In the genomic region with DNA sequence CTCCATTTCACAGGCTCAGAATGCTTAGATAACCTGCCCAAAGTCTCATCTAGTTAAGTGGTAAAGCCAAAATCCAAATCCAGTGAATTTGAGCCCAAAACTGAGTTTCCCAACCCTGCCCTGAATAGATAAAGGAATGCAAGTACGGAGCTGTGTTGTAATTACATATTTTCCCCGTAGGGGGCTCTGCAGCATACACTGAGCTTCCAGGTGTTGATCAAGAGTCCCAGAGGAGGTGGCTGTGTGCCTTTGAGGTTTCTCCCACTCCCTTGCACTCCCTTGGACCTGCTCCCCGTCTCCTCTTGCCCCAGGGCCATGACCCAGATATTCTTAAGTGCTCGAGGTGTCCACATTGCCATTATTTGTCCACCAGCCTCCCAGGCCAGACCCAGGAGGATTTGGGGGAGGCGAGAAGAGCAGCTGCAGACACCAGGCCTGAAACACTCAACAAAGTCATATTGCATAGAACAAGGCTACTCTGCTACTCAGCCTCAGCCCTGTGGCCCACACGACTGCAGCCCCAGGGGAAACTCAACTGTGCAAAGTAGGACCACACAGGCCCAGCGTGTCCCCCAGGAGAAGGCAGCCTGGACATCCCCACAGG, we compare ENCODE assay signal across 9 cellular contexts. TPM values are rescaled to one million over a fixed set of nuclear protein-coding genes. Genes with fewer than 3 reads are reported as not detected.
A peak's percentile ranks its signal among the peaks of the same experiment; 100 is the strongest.
DNase-seq lines count a peak whose midpoint lies in the region; ATAC-seq and TF ChIP-seq lines count a peak whose summit lies in the region.
"Had no signal": no experiment of that assay in that cellular context is flagged by ENCODE, and none has a peak within 500 bp of the region (broad histone marks: within the 10 kb centered on the region; RNA-seq: fewer than 3 reads in every experiment).

No MANE protein-coding gene starts in this region.

- peak in 3 of 4 experiments; percentile 31 to 52 (median 43) for TF ChIP-seq CTCF in prostate gland (IDR thresholded peaks at IDR 0.05)

- no peaks in the 10 kb centered on the region for H3K27me3 ChIP-seq in prostate gland (replicated peaks; ENCODE audit: insufficient read depth)
- H3K27me3 ChIP-seq: SJSA1 had no signal

- H3K27me3 Mint-ChIP-seq in IgD-negative memory B cell = no peaks in the 10 kb centered on the region
- no peaks in the 10 kb centered on the region for H3K27me3 Mint-ChIP-seq in effector memory CD8-positive, alpha-beta T cell

- no peaks in the 10 kb centered on the region for H3K36me3 ChIP-seq in prostate gland
- H3K36me3 ChIP-seq: SJSA1 had no signal

- H3K4me1 ChIP-seq in prostate gland (replicated peaks) = peaks cover 2% of the 10 kb centered on the region
- H3K4me1 ChIP-seq: SJSA1 had no signal

- ATAC-seq in effector memory CD8-positive, alpha-beta T cell (replicated peaks) = peak; percentile 72
- ATAC-seq in GM18873 (IDR thresholded peaks at IDR 0.05; ENCODE audit: low FRiP score, unreplicated experiment) = no peak

- no peaks in the 10 kb centered on the region for H3K36me3 Mint-ChIP-seq in IgD-negative memory B cell
- peaks cover 3% of the 10 kb centered on the region for H3K36me3 Mint-ChIP-seq in effector memory CD8-positive, alpha-beta T cell (ENCODE audit: insufficient read depth)

- H3K9me3 Mint-ChIP-seq in IgD-negative memory B cell = no peaks in the 10 kb centered on the region
- H3K9me3 Mint-ChIP-seq in effector memory CD8-positive, alpha-beta T cell = no peaks in the 10 kb centered on the region

- peaks cover 46 to 50% (median 47%) of the 10 kb centered on the region in 3 donors for H3K4me1 Mint-ChIP-seq in IgD-negative memory B cell
- H3K4me1 Mint-ChIP-seq in effector memory CD8-positive, alpha-beta T cell (ENCODE audit: low read depth in 2 of 2) = peaks cover 22 to 24% of the 10 kb centered on the region in 2 donors

- no peaks in the 10 kb centered on the region for H3K9me3 ChIP-seq in prostate gland
- H3K9me3 ChIP-seq: SJSA1 had no signal

- H3K4me3 Mint-ChIP-seq in IgD-negative memory B cell = peak overlapping the region in 1 of 4 donors; percentile 10
- no peak overlapping the region for H3K4me3 Mint-ChIP-seq in effector memory CD8-positive, alpha-beta T cell

- no peak for TF ChIP-seq POLR2A in prostate gland (IDR thresholded peaks at IDR 0.05)

- no peak overlapping the region for H3K27ac ChIP-seq in prostate gland
- H3K27ac ChIP-seq: SJSA1 had no signal

- peak overlapping the region; percentile 36 to 77 (median 55) for H3K27ac Mint-ChIP-seq in IgD-negative memory B cell
- no peak overlapping the region for H3K27ac Mint-ChIP-seq in effector memory CD8-positive, alpha-beta T cell

- H3K4me3 ChIP-seq in prostate gland = no peak overlapping the region
- H3K4me3 ChIP-seq: SJSA1 had no signal

- intact Hi-C loops in prostate gland (cut with DNase I) = no loop called here

- peak; percentile 15 for DNase-seq in EH (ENCODE audit: low read depth)
- peak; percentile 36 for DNase-seq in T follicular helper cell (ENCODE audit: low read depth)
- DNase-seq in effector memory CD8-positive, alpha-beta T cell = peak; percentile 51 to 58 (median 52)
- DNase-seq in prostate gland (ENCODE audit: low spot score) = peak; percentile 27
- no peak for DNase-seq in cortex of kidney (lab: John Stamatoyannopoulos, UW)
- DNase-seq in NCI-H2081 treated with DMSO at 0.1 percent for 48 hours (lab: John Stamatoyannopoulos, UW) = no peak

- 63% methylated on average over 7 of the region's 7 CpGs for WGBS in prostate gland

RNA-seq across cellular contexts. Expression of a gene that starts 18.4 kb away (rescaled TPM):
- polyA plus RNA-seq in IgD-negative memory B cell = 158 TPM
- 1 to 10 TPM in 1 of 2 donors, under 1 TPM in 1; 0.46 to 1.7 TPM for total RNA-seq in prostate gland
- total RNA-seq: SJSA1 had no signal

RNA-seq across cellular contexts. Expression of a gene that starts 38.5 kb away (rescaled TPM):
- polyA plus RNA-seq in IgD-negative memory B cell = 26.8 TPM
- total RNA-seq in prostate gland = under 1 TPM; 0.14 to 0.51 TPM
- total RNA-seq: SJSA1 had no signal

Comparison
In these comparisons a context has a peak if more than half of its experiments do, and no peak if none do; other contexts are left out.
1. DNase-seq: peak in EH (single experiment), T follicular helper cell (single experiment), effector memory CD8-positive, alpha-beta T cell (3 of 3) and prostate gland (single experiment); none in cortex of kidney (single experiment) and NCI-H2081 treated with DMSO at 0.1 percent for 48 hours (single experiment).
2. H3K27ac Mint-ChIP-seq: peak in IgD-negative memory B cell (3 of 3); none in effector memory CD8-positive, alpha-beta T cell (0 of 2).